32 cellular contexts compared by ENCODE assay signal in the genomic region with DNA sequence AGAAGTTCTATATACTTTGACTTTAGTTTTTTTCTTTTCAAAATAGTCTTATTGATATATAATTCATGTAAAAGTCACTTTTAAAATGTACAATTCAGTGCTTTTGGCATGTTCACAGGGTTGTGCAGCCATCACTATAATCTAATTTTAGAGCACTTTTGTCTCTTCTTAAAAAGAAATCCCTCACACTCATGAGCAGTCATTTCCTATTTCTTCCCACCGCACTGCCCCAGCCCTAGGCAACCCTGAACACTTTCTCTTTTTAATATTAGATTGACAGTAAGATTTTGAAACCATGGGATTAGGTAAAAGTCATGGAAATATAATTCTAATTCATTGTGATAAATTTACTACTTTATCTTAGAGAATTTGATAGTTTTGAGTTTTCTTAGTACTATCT.
"Had no signal": no experiment of that assay in that cellular context is flagged by ENCODE, and none has a peak within 500 bp of the region (broad histone marks: within the 10 kb centered on the region; RNA-seq: fewer than 3 reads in every experiment).

No MANE protein-coding gene starts in this region.

- DNase-seq: cortex of kidney; effector CD8-positive, alpha-beta T cell; endodermal cell; foreskin fibroblast; heart left ventricle; mucosa of descending colon; naive B cell; nephron progenitor cell; nucleus accumbens; stimulated activated CD4-positive, alpha-beta T cell treated with anti-CD3 and anti-CD28 coated beads, Interleukin-12 subunit alpha, Interleukin-12 subunit beta, amount 100 ng/mL, for 4 hours; stimulated activated CD4-positive, alpha-beta T cell treated with anti-CD3 and anti-CD28 coated beads, Interleukin-1b, Interleukin-23, amount 100 ng/mL, for 48 hours; stimulated activated CD4-positive, alpha-beta T cell treated with anti-CD3 and anti-CD28 coated beads, Interleukin-4, amount 100 ng/mL, for 1 hour; stimulated activated CD8-positive, alpha-beta memory T cell treated with anti-CD3 and anti-CD28 coated beads, Interleukin-4, amount 100 ng/mL, for 48 hours; stimulated activated naive CD4-positive, alpha-beta T cell; stimulated activated naive CD8-positive, alpha-beta T cell treated with anti-CD3 and anti-CD28 coated beads, Interleukin-15, amount 100 ng/mL, for 72 hours; transverse colon; upper lobe of right lung; uterus had no signal

- H3K27ac ChIP-seq: epithelial cell of prostate, gastroesophageal sphincter, hepatocyte, prostate gland, right atrium auricular region, suprapubic skin, transverse colon, upper lobe of right lung, uterus had no signal

- H3K4me1 ChIP-seq: prostate gland, right atrium auricular region, suprapubic skin, transverse colon, upper lobe of right lung, uterus had no signal

- H3K4me1 Mint-ChIP-seq: nephron progenitor cell had no signal

- H3K27me3 Mint-ChIP-seq: memory B cell; naive B cell; stimulated activated naive CD8-positive, alpha-beta T cell treated with anti-CD3 and anti-CD28 coated beads, Interleukin-15, amount 100 ng/mL, for 72 hours had no signal

- ATAC-seq: esophagus mucosa; gastroesophageal sphincter; left lobe of liver; mucosa of descending colon; sciatic nerve; stimulated activated naive CD8-positive, alpha-beta T cell treated with anti-CD3 and anti-CD28 coated beads, Interleukin-15, amount 100 ng/mL, for 72 hours; upper lobe of right lung had no signal

- H3K27ac Mint-ChIP-seq: endodermal cell; memory B cell; mesothelial cell of epicardium; naive B cell; nephron progenitor cell; stimulated activated naive CD8-positive, alpha-beta T cell treated with anti-CD3 and anti-CD28 coated beads, Interleukin-15, amount 100 ng/mL, for 72 hours had no signal

- H3K4me3 Mint-ChIP-seq: endodermal cell; memory B cell; mesothelial cell of epicardium; naive B cell; nephron progenitor cell; stimulated activated naive CD8-positive, alpha-beta T cell treated with anti-CD3 and anti-CD28 coated beads, Interleukin-15, amount 100 ng/mL, for 72 hours had no signal

- H3K27me3 ChIP-seq: gastroesophageal sphincter, heart left ventricle, hepatocyte, right atrium auricular region, suprapubic skin, transverse colon, upper lobe of right lung, uterus had no signal

- H3K4me3 ChIP-seq: gastroesophageal sphincter, heart left ventricle, hepatocyte, lung, mucosa of descending colon, prostate gland, right atrium auricular region, smooth muscle cell, suprapubic skin, transverse colon, upper lobe of right lung, uterus had no signal

- H3K36me3 ChIP-seq: gastroesophageal sphincter, prostate gland, right atrium auricular region, transverse colon, uterus had no signal

- FAIRE-seq: keratinocyte had no signal

- H3K9me3 Mint-ChIP-seq: memory B cell; nephron progenitor cell; stimulated activated naive CD8-positive, alpha-beta T cell treated with anti-CD3 and anti-CD28 coated beads, Interleukin-15, amount 100 ng/mL, for 72 hours had no signal

- H3K9me3 ChIP-seq: gastroesophageal sphincter, heart left ventricle, mucosa of descending colon, prostate gland, right atrium auricular region, suprapubic skin, transverse colon, upper lobe of right lung, uterus had no signal
